9 cellular contexts compared by ENCODE assay signal in the genomic region with DNA sequence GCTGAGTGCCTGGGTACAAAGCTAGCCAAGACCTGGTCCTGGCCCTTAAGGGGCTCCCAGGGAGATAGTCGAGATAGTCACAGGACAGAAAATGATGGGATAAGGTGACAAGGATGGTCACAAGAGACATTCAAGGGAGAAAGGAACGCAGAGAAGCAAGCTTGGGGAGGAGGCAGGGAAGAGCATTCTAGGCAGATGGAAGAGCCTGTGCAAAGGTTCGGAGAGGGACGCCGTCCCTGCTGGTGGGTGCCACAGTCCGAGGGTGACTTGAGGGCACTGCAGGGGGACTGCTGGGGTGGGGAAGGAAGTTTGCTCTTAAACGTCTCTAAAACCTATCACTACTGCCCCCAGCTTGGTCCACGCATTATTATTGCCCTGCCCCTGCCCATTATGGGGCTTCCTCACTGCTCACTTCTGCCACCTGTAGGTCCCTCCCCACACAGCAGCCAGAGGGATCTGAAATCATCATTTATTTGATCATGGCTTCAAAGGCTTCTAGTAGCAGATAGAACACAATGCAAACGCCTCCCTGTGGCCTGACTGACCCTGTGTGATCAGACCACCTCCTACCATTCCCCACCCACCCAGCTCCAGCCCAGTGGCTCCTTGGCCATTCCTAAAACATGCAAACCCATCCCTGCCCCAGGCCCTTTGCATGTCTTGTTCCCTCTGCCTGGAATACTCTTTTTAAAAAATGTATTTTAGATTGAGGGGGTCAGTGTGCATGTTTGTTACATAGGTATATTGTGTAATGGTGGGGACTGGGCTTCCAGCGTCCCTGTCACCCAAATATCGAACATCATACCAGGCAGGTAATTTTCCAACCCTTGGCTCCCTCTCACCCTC.
DNase-seq lines count a peak whose midpoint lies in the region; ATAC-seq and TF ChIP-seq lines count a peak whose summit lies in the region.
"Had no signal": no experiment of that assay in that cellular context is flagged by ENCODE, and none has a peak within 500 bp of the region (broad histone marks: within the 10 kb centered on the region; RNA-seq: fewer than 3 reads in every experiment).

No MANE protein-coding gene starts in this region.

- H3K4me1 ChIP-seq in OCI-LY1 (ENCODE audit: insufficient read depth, low read length, severe bottlenecking), result peaks cover 2% of the 10 kb centered on the region

- no peaks in the 10 kb centered on the region for H3K79me2 ChIP-seq in OCI-LY1 (ENCODE audit: insufficient read depth, low read length)

- H3K27me3 Mint-ChIP-seq in activated T-helper 17 cell treated with anti-CD3 and anti-CD28 coated beads, Interleukin-2, amount 50 U/mL, for 72 hours, result no peaks in the 10 kb centered on the region
- H3K27me3 Mint-ChIP-seq: activated naive CD4-positive, alpha-beta T cell treated with anti-CD3 and anti-CD28 coated beads, Interleukin-2, amount 50 U/mL, for 24 hours had no signal

- H3F3A ChIP-seq in OCI-LY1 (ENCODE audit: insufficient read depth, low read length), result no peaks in the 10 kb centered on the region

- H3K4me3 Mint-ChIP-seq in activated T-helper 17 cell treated with anti-CD3 and anti-CD28 coated beads, Interleukin-2, amount 50 U/mL, for 72 hours, result no peak overlapping the region
- H3K4me3 Mint-ChIP-seq: activated naive CD4-positive, alpha-beta T cell treated with anti-CD3 and anti-CD28 coated beads, Interleukin-2, amount 50 U/mL, for 24 hours had no signal

- H3K4me3 ChIP-seq in OCI-LY1 (ENCODE audit: low read depth, low read length, poor library complexity, severe bottlenecking), result no peak overlapping the region

- no peak overlapping the region for H3K27ac Mint-ChIP-seq in activated T-helper 17 cell treated with anti-CD3 and anti-CD28 coated beads, Interleukin-2, amount 50 U/mL, for 72 hours

- H3K4me1 Mint-ChIP-seq in activated T-helper 17 cell treated with anti-CD3 and anti-CD28 coated beads, Interleukin-2, amount 50 U/mL, for 72 hours, result no peaks in the 10 kb centered on the region

- H3K27me3 ChIP-seq in OCI-LY1 (ENCODE audit: insufficient read depth, low read length), result no peaks in the 10 kb centered on the region

- ATAC-seq in activated T-helper 17 cell treated with anti-CD3 and anti-CD28 coated beads, Interleukin-2, amount 50 U/mL, for 72 hours (replicated peaks), result peak; percentile 47
- no peak for ATAC-seq in HG02870 (IDR thresholded peaks at IDR 0.05; ENCODE audit: unreplicated experiment)
- no peak for ATAC-seq in HG02938 (IDR thresholded peaks at IDR 0.05; ENCODE audit: unreplicated experiment)

- no peaks in the 10 kb centered on the region for H3K36me3 ChIP-seq in OCI-LY1 (ENCODE audit: insufficient read depth, low read length)

- no peaks in the 10 kb centered on the region for H4K20me1 ChIP-seq in OCI-LY1 (ENCODE audit: insufficient read depth, low read length)

- H3K9me3 Mint-ChIP-seq in activated T-helper 17 cell treated with anti-CD3 and anti-CD28 coated beads, Interleukin-2, amount 50 U/mL, for 72 hours, result no peaks in the 10 kb centered on the region
- H3K9me3 Mint-ChIP-seq: activated naive CD4-positive, alpha-beta T cell treated with anti-CD3 and anti-CD28 coated beads, Interleukin-2, amount 50 U/mL, for 24 hours had no signal

- H3K9me3 ChIP-seq in OCI-LY1 (ENCODE audit: low read length), result no peaks in the 10 kb centered on the region

- H3K36me3 Mint-ChIP-seq in activated T-helper 17 cell treated with anti-CD3 and anti-CD28 coated beads, Interleukin-2, amount 50 U/mL, for 72 hours (ENCODE audit: low read depth), result no peaks in the 10 kb centered on the region
- H3K36me3 Mint-ChIP-seq: activated naive CD4-positive, alpha-beta T cell treated with anti-CD3 and anti-CD28 coated beads, Interleukin-2, amount 50 U/mL, for 24 hours had no signal

- no peaks in the 10 kb centered on the region for H3K9me2 ChIP-seq in OCI-LY1 (ENCODE audit: low read depth, low read length)

- no peak overlapping the region for H3K27ac ChIP-seq in OCI-LY1 (ENCODE audit: low read depth, low read length, poor library complexity, severe bottlenecking)

- peak; percentile 15 for DNase-seq in SIG-M5 treated with dmso at 0.1 percent for 504 hours (lab: John Stamatoyannopoulos, UW; ENCODE audit: unreplicated experiment)
- DNase-seq in SIG-M5 (lab: John Stamatoyannopoulos, UW), result no peak
- peak; percentile 20 for DNase-seq in iris pigment epithelial cell (ENCODE audit: low read depth)
- DNase-seq in stimulated activated CD8-positive, alpha-beta memory T cell treated with anti-CD3 and anti-CD28 coated beads, Interleukin-7, amount 100 ng/mL, for 1 hour (ENCODE audit: low read depth in 2 of 2), result peak; percentile 12 to 23

- no peak overlapping the region for H2AFZ ChIP-seq in OCI-LY1 (ENCODE audit: low read length)

- H3K9ac ChIP-seq in OCI-LY1 (ENCODE audit: low read length), result no peak overlapping the region

- no peak overlapping the region for H3K4me2 ChIP-seq in OCI-LY1 (ENCODE audit: low read length)

- TF ChIP-seq CTCF in OCI-LY1 (IDR thresholded peaks at IDR 0.05; ENCODE audit: low read length), result peak; percentile 88
